ENCODE assay signal across 8 cellular contexts in genomic region chr6:116217069-116217468, GRCh38. TPM values are rescaled to one million over a fixed set of nuclear protein-coding genes. Genes with fewer than 3 reads are reported as not detected.
A peak's percentile ranks its signal among the peaks of the same experiment; 100 is the strongest.
DNase-seq lines count a peak whose midpoint lies in the region; ATAC-seq and TF ChIP-seq lines count a peak whose summit lies in the region.

No MANE protein-coding gene starts in this region.

- peaks cover 11% of the 10 kb centered on the region for H3K36me3 Mint-ChIP-seq in activated B cell treated with CpG ODN at 0.5 μM for 24 hours (ENCODE audit: low read depth)

- no peak overlapping the region for H3K27ac Mint-ChIP-seq in activated B cell treated with CpG ODN at 0.5 μM for 24 hours

- in situ Hi-C loops in GM13977 (cut with MboI; ENCODE audit: low pct_unique_long_range_greater_than_20kb, low sequenced_read_pairs, unreplicated experiment): no loop called here

- H3K4me1 ChIP-seq in spleen: peaks cover 0 to 7% (median 0%) of the 10 kb centered on the region in 6 donors

- CTCF ChIA-PET in activated B cell treated with CpG ODN at 0.5 μM for 24 hours (lab: Charles Lee): interaction anchor here (0.6 to 3.2 kb wide), 11 partner anchors 13 to 355 kb away, joined by 3 to 20 read pairs (median 4); partner anchors contain the start of gene RWDD1

- H3K9me3 ChIP-seq in spleen: no peaks in the 10 kb centered on the region

- H3K27me3 ChIP-seq in spleen (replicated peaks in 1 of 7): no peaks in the 10 kb centered on the region

- intact Hi-C loops in activated B cell treated with CpG ODN at 0.5 μM for 24 hours (cut with micrococcal nuclease): loop anchor here (10.0 kb wide), 1 partner anchor 102 kb away; no protein-coding TSS in a partner anchor
- intact Hi-C loops in left cardiac atrium (cut with DNase I): loop anchor here in 1 of 2 donors (5.0 kb wide), 1 partner anchor 315 kb away; no protein-coding TSS in a partner anchor
- intact Hi-C loops in spleen (cut with DNase I; ENCODE audit: low total_unique reads): no loop called here

- WGBS in spleen, 5 donors: 0 to 5% (median 2%) methylated on average over 1 of the region's 1 CpG

- no peak overlapping the region for H3K27ac ChIP-seq in spleen

- peaks cover 0 to 12% (median 0%) of the 10 kb centered on the region in 6 donors for H3K36me3 ChIP-seq in spleen

- peak; percentile 23 for DNase-seq in AG08396 (ENCODE audit: low spot score)
- no peak for DNase-seq in GM13977 (ENCODE audit: low spot score)
- peak; percentile 30 for DNase-seq in M059J (ENCODE audit: low read depth)
- no peak for DNase-seq in activated B cell treated with CpG ODN at 0.5 μM for 24 hours
- no peak for DNase-seq in left cardiac atrium
- DNase-seq in spleen: no peak

- no peak overlapping the region for H3K4me3 ChIP-seq in spleen

- TF ChIP-seq CTCF in GM13977 (IDR thresholded peaks at IDR 0.05; ENCODE audit: extremely low read depth, insufficient read depth, missing control alignments): peak; percentile 51
- no peak for TF ChIP-seq CTCF in activated B cell treated with CpG ODN at 0.5 μM for 24 hours (IDR thresholded peaks at IDR 0.05)
- TF ChIP-seq CTCF in spleen (IDR thresholded peaks at IDR 0.05 in 8 of 11, conservative IDR thresholded peaks at IDR 0.05 in 3 of 11): peak in 7 of 11 experiments; percentile 15 to 52 (median 38)

- H3K4me3 Mint-ChIP-seq in activated B cell treated with CpG ODN at 0.5 μM for 24 hours: no peak overlapping the region

- H3K27me3 Mint-ChIP-seq in activated B cell treated with CpG ODN at 0.5 μM for 24 hours: no peaks in the 10 kb centered on the region

- H3K4me1 Mint-ChIP-seq in activated B cell treated with CpG ODN at 0.5 μM for 24 hours: peaks cover 3% of the 10 kb centered on the region

- TF ChIP-seq POLR2A in spleen (IDR thresholded peaks at IDR 0.05): no peak

- POLR2A ChIA-PET in activated B cell treated with CpG ODN at 0.5 μM for 24 hours (lab: Charles Lee): no interaction called here

- peak; percentile 28 for ATAC-seq in activated B cell treated with CpG ODN at 0.5 μM for 24 hours (ENCODE audit: low read depth)
- ATAC-seq in left cardiac atrium: peak; percentile 33 to 34
- ATAC-seq in HG02885 (IDR thresholded peaks at IDR 0.05; ENCODE audit: poor library complexity, unreplicated experiment): no peak
- ATAC-seq in HG03039 (IDR thresholded peaks at IDR 0.05; ENCODE audit: unreplicated experiment): no peak

- H3K9me3 Mint-ChIP-seq in activated B cell treated with CpG ODN at 0.5 μM for 24 hours: no peaks in the 10 kb centered on the region

RNA-seq across cellular contexts. Expression of gene TSPYL4, which starts 36.8 kb away (rescaled TPM):
- 7.0 and 12.0 TPM in 2 replicates for total RNA-seq in M059J (2014; rRNA removed; shearing (Covaris generic))
- total RNA-seq in activated B cell treated with CpG ODN at 0.5 μM for 24 hours: 16.0 and 16.7 TPM in 2 replicates
- 10 to 100 TPM; 28.0 to 35.0 TPM for total RNA-seq in left cardiac atrium
- total RNA-seq in spleen: 10 to 100 TPM; 11.2 to 19.0 (median 13.5) TPM
- 1 to 10 TPM; 7.2 to 7.8 (median 7.5) TPM for polyA plus RNA-seq in spleen

Comparison
In these comparisons a context has a peak if more than half of its experiments do, and no peak if none do; other contexts are left out.
1. DNase-seq: peak in AG08396 (single experiment) and M059J (single experiment); none in GM13977 (single experiment), activated B cell treated with CpG ODN at 0.5 μM for 24 hours (single experiment), left cardiac atrium (single experiment) and spleen (single experiment).
2. ATAC-seq: peak in activated B cell treated with CpG ODN at 0.5 μM for 24 hours (single experiment) and left cardiac atrium (2 of 2); none in HG02885 (single experiment) and HG03039 (single experiment).